ENCODE assay signal across 28 cellular contexts in the genomic region with DNA sequence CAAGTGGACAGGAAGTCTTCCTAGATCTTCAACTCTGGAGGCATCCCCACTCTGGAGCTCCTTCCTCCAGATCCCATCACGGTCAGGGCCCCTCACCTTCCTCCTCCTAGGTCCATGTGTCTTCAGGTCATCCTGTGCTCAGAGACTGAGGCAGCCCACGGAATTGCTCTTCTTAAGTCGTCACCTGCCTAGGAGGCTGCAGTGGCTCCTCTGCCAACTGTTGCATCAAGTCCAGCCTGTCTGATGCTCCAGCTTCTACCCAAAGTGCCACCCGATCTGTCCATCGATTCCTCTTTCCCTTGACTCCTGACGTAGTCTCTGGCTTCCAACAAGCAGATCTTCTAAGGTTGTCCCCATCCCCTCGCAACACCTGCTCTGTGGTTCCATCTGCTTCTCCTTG.
"Had no signal": no experiment of that assay in that cellular context is flagged by ENCODE, and none has a peak within 500 bp of the region (broad histone marks: within the 10 kb centered on the region; RNA-seq: fewer than 3 reads in every experiment).

No MANE protein-coding gene starts in this region.

- DNase-seq: activated CD4-positive, alpha-beta memory T cell treated with anti-CD3 and anti-CD28 coated beads for 36 hours; activated CD4-positive, alpha-beta T cell treated with anti-CD3 and anti-CD28 coated beads, Interleukin-2, amount 10 ng/mL, durations not matched to agents 7 days and 5 days; activated CD4-positive, CD25-positive, alpha-beta regulatory T cell; activated CD8-positive, alpha-beta memory T cell treated with anti-CD3 and anti-CD28 coated beads for 24 hours; activated gamma-delta T cell; activated naive CD4-positive, alpha-beta T cell treated with anti-CD3 and anti-CD28 coated beads for 36 hours; activated T-cell treated with anti-CD3 and anti-CD28 coated beads, Interleukin-2, amount 50 U/mL, for 4 hours; amygdala; MV-4-11; NCI-H1092 treated with DMSO at 0.1 percent for 48 hours; NCI-H1417 treated with DMSO at 0.1 percent for 48 hours; NCI-H187; NCI-H2081; NCI-H510A treated with DMSO at 0.1 percent for 48 hours; NCI-H69; NK-92 treated with Interleukin-12 subunit alpha and Interleukin-12 subunit beta, amount 100 ng/mL, for 24 hours; RPMI8226; T-helper 2 cell; T1000 had no signal

- H3K4me3 ChIP-seq: SJSA1 had no signal

- H3K36me3 ChIP-seq: SJSA1 had no signal

- H3K4me1 ChIP-seq: SJSA1 had no signal

- H3K36me3 Mint-ChIP-seq: activated CD4-positive, alpha-beta memory T cell treated with anti-CD3 and anti-CD28 coated beads for 36 hours; activated naive CD8-positive, alpha-beta T cell; brain; IgD-negative memory B cell had no signal

- H3K4me3 Mint-ChIP-seq: activated CD4-positive, alpha-beta memory T cell treated with anti-CD3 and anti-CD28 coated beads for 36 hours; activated CD4-positive, alpha-beta T cell treated with anti-CD3 and anti-CD28 coated beads, Interleukin-2, amount 10 ng/mL, durations not matched to agents 7 days and 5 days; activated naive CD4-positive, alpha-beta T cell treated with anti-CD3 and anti-CD28 coated beads for 36 hours; activated naive CD8-positive, alpha-beta T cell; activated T-cell treated with anti-CD3 and anti-CD28 coated beads, Interleukin-2, amount 50 U/mL, for 4 hours; brain; IgD-negative memory B cell had no signal

- H3K27me3 Mint-ChIP-seq: activated CD4-positive, alpha-beta memory T cell treated with anti-CD3 and anti-CD28 coated beads for 36 hours; activated CD4-positive, alpha-beta T cell treated with anti-CD3 and anti-CD28 coated beads, Interleukin-2, amount 10 ng/mL, durations not matched to agents 7 days and 5 days; activated naive CD8-positive, alpha-beta T cell; brain; IgD-negative memory B cell had no signal

- H3K27me3 ChIP-seq: SJSA1 had no signal

- H3K27ac ChIP-seq: KMS-11, SJSA1, VCaP had no signal

- H3K4me1 Mint-ChIP-seq: IgD-negative memory B cell had no signal

- H3K27ac Mint-ChIP-seq: activated CD4-positive, alpha-beta memory T cell treated with anti-CD3 and anti-CD28 coated beads for 36 hours; activated CD4-positive, alpha-beta T cell treated with anti-CD3 and anti-CD28 coated beads, Interleukin-2, amount 10 ng/mL, durations not matched to agents 7 days and 5 days; activated naive CD4-positive, alpha-beta T cell treated with anti-CD3 and anti-CD28 coated beads for 36 hours; activated naive CD8-positive, alpha-beta T cell; brain; IgD-negative memory B cell had no signal

- ATAC-seq: activated T-cell treated with anti-CD3 and anti-CD28 coated beads, Interleukin-2, amount 50 U/mL, for 4 hours; Panc1; Right ventricle myocardium inferior; SK-N-SH treated with all-trans-retinoic acid at 6 μM for 48 hours had no signal

- H3K9me3 ChIP-seq: SJSA1 had no signal

- H3K9me3 Mint-ChIP-seq: activated CD4-positive, alpha-beta memory T cell treated with anti-CD3 and anti-CD28 coated beads for 36 hours; activated naive CD4-positive, alpha-beta T cell treated with anti-CD3 and anti-CD28 coated beads for 36 hours; activated T-cell treated with anti-CD3 and anti-CD28 coated beads, Interleukin-2, amount 50 U/mL, for 4 hours had no signal
